37 cellular contexts compared by ENCODE assay signal in genomic region chr9:117214416-117214815, GRCh38.
"Had no signal": no experiment of that assay in that cellular context is flagged by ENCODE, and none has a peak within 500 bp of the region (broad histone marks: within the 10 kb centered on the region; RNA-seq: fewer than 3 reads in every experiment).

No MANE protein-coding gene starts in this region.

- H3K27ac Mint-ChIP-seq: activated CD4-positive, alpha-beta memory T cell treated with anti-CD3 and anti-CD28 coated beads, Interleukin-2, amount 10 ng/mL, durations not matched to agents 7 days and 5 days; activated CD4-positive, alpha-beta T cell treated with anti-CD3 and anti-CD28 coated beads for 36 hours; activated CD4-positive, alpha-beta T cell treated with anti-CD3 and anti-CD28 coated beads, Interleukin-2, amount 10 ng/mL, durations not matched to agents 7 days and 5 days; activated CD8-positive, alpha-beta T cell treated with anti-CD3 and anti-CD28 coated beads, Interleukin-2, amount 10 ng/mL, durations not matched to agents 7 days and 5 days; activated naive CD4-positive, alpha-beta T cell treated with anti-CD3 and anti-CD28 coated beads for 36 hours; activated naive CD4-positive, alpha-beta T cell treated with anti-CD3 and anti-CD28 coated beads, Interleukin-2, amount 50 U/mL, for 72 hours; activated naive CD8-positive, alpha-beta T cell treated with anti-CD3 and anti-CD28 coated beads for 36 hours; activated T-cell treated with anti-CD3 and anti-CD28 coated beads, Interleukin-2, amount 50 U/mL, for 72 hours; activated T-helper 1 cell treated with anti-CD3 and anti-CD28 coated beads, Interleukin-12 subunit alpha, Interleukin-12 subunit beta, Interleukin-2, Interleukin-4 antibody, amounts not matched to agents 30 ng/mL and 10 ng/mL and 1 ng/mL, durations not matched to agents 14 hours and 24 hours and 36 hours; activated T-helper 17 cell treated with anti-CD3 and anti-CD28 coated beads, Interleukin-2, amount 50 U/mL, for 72 hours; brain; T-helper 1 cell treated with Interleukin-12 subunit alpha and Interleukin-12 subunit beta and Interleukin-4 antibody, amounts not matched to agents 30 μg/mL and 1 μg/mL, for 36 hours; T-helper 2 cell treated with Interferon-gamma antibody and Interleukin-4, amounts not matched to agents 5 μg/mL and 100 μg/mL, for 36 hours; WTC11 had no signal

- H3K27me3 Mint-ChIP-seq: activated CD4-positive, alpha-beta memory T cell treated with anti-CD3 and anti-CD28 coated beads, Interleukin-2, amount 10 ng/mL, durations not matched to agents 7 days and 5 days; activated CD4-positive, alpha-beta T cell treated with anti-CD3 and anti-CD28 coated beads for 36 hours; activated CD4-positive, alpha-beta T cell treated with anti-CD3 and anti-CD28 coated beads, Interleukin-2, amount 10 ng/mL, durations not matched to agents 7 days and 5 days; activated naive CD8-positive, alpha-beta T cell treated with anti-CD3 and anti-CD28 coated beads for 36 hours; activated T-helper 17 cell treated with anti-CD3 and anti-CD28 coated beads, Interleukin-2, amount 50 U/mL, for 72 hours had no signal

- DNase-seq: activated CD4-positive, alpha-beta memory T cell treated with anti-CD3 and anti-CD28 coated beads, Interleukin-2, amount 10 ng/mL, durations not matched to agents 7 days and 5 days; activated CD4-positive, alpha-beta T cell treated with anti-CD3 and anti-CD28 coated beads for 1 hour; activated CD4-positive, alpha-beta T cell treated with anti-CD3 and anti-CD28 coated beads for 36 hours; activated CD4-positive, alpha-beta T cell treated with anti-CD3 and anti-CD28 coated beads for 48 hours; activated CD4-positive, alpha-beta T cell treated with anti-CD3 and anti-CD28 coated beads, Interleukin-2, amount 10 ng/mL, durations not matched to agents 7 days and 5 days; activated CD4-positive, alpha-beta T cell treated with anti-CD3 and anti-CD28 coated beads, Interleukin-2, amount 50 U/mL, for 48 hours; activated CD4-positive, CD25-positive, alpha-beta regulatory T cell; activated CD8-positive, alpha-beta memory T cell treated with anti-CD3 and anti-CD28 coated beads, Interleukin-2, amount 50 U/mL, for 4 hours; activated CD8-positive, alpha-beta T cell treated with anti-CD3 and anti-CD28 coated beads, Interleukin-2, amount 10 ng/mL, durations not matched to agents 7 days and 5 days; activated effector memory CD4-positive, alpha-beta T cell treated with anti-CD3 and anti-CD28 coated beads, Interleukin-2, amount 50 U/mL, for 16 hours; activated gamma-delta T cell treated with Interleukin-2 at 50 U/mL for 16 hours; activated naive CD4-positive, alpha-beta T cell; activated naive CD4-positive, alpha-beta T cell treated with anti-CD3 and anti-CD28 coated beads for 36 hours; activated naive CD4-positive, alpha-beta T cell treated with anti-CD3 and anti-CD28 coated beads, Interleukin-2, amount 50 U/mL, for 16 hours; activated naive CD8-positive, alpha-beta T cell treated with anti-CD3 and anti-CD28 coated beads for 36 hours; activated T-cell treated with anti-CD3 and anti-CD28 coated beads for 4 hours; activated T-cell treated with anti-CD3 and anti-CD28 coated beads, Interleukin-2, amount 50 U/mL, for 1 hour; activated T-cell treated with anti-CD3 and anti-CD28 coated beads, Interleukin-2, amount 50 U/mL, for 4 hours; activated T-cell treated with anti-CD3 and anti-CD28 coated beads, Interleukin-2, amount 50 U/mL, for 72 hours; adrenal gland; amniotic stem cell; caudate nucleus; SW 1271; T-helper 1 cell; T-helper 2 cell; T-helper 9 cell; WERI-Rb-1 had no signal

- H3K4me1 ChIP-seq: adrenal gland, ascending aorta had no signal

- H3K36me3 Mint-ChIP-seq: activated naive CD8-positive, alpha-beta T cell treated with anti-CD3 and anti-CD28 coated beads for 36 hours; WTC11 had no signal

- H3K4me1 Mint-ChIP-seq: activated CD4-positive, alpha-beta memory T cell treated with anti-CD3 and anti-CD28 coated beads, Interleukin-2, amount 10 ng/mL, durations not matched to agents 7 days and 5 days; activated CD4-positive, alpha-beta T cell treated with anti-CD3 and anti-CD28 coated beads for 36 hours; activated CD4-positive, alpha-beta T cell treated with anti-CD3 and anti-CD28 coated beads, Interleukin-2, amount 10 ng/mL, durations not matched to agents 7 days and 5 days; activated naive CD8-positive, alpha-beta T cell treated with anti-CD3 and anti-CD28 coated beads for 36 hours; activated T-helper 17 cell treated with anti-CD3 and anti-CD28 coated beads, Interleukin-2, amount 50 U/mL, for 72 hours; brain had no signal

- ATAC-seq: activated CD4-positive, alpha-beta T cell treated with anti-CD3 and anti-CD28 coated beads for 36 hours; activated CD4-positive, CD25-positive, alpha-beta regulatory T cell treated with anti-CD3 and anti-CD28 coated beads, Interleukin-2, amount 50 U/mL, for 24 hours; activated CD8-positive, alpha-beta T cell treated with anti-CD3 and anti-CD28 coated beads, Interleukin-2, amount 10 ng/mL, durations not matched to agents 7 days and 5 days; activated naive CD4-positive, alpha-beta T cell treated with anti-CD3 and anti-CD28 coated beads, Interleukin-2, amount 50 U/mL, for 72 hours; activated T-cell treated with anti-CD3 and anti-CD28 coated beads, Interleukin-2, amount 50 U/mL, for 4 hours; activated T-cell treated with anti-CD3 and anti-CD28 coated beads, Interleukin-2, amount 50 U/mL, for 72 hours; activated T-helper 17 cell treated with anti-CD3 and anti-CD28 coated beads, Interleukin-2, amount 50 U/mL, for 72 hours; WTC11 had no signal

- H3K4me3 ChIP-seq: adrenal gland, ascending aorta, cardiac muscle cell had no signal

- H3K4me3 Mint-ChIP-seq: activated CD4-positive, alpha-beta memory T cell treated with anti-CD3 and anti-CD28 coated beads, Interleukin-2, amount 10 ng/mL, durations not matched to agents 7 days and 5 days; activated CD4-positive, alpha-beta T cell treated with anti-CD3 and anti-CD28 coated beads for 36 hours; activated CD4-positive, alpha-beta T cell treated with anti-CD3 and anti-CD28 coated beads, Interleukin-2, amount 10 ng/mL, durations not matched to agents 7 days and 5 days; activated CD8-positive, alpha-beta T cell treated with anti-CD3 and anti-CD28 coated beads, Interleukin-2, amount 10 ng/mL, durations not matched to agents 7 days and 5 days; activated naive CD4-positive, alpha-beta T cell treated with anti-CD3 and anti-CD28 coated beads for 36 hours; activated naive CD8-positive, alpha-beta T cell treated with anti-CD3 and anti-CD28 coated beads for 36 hours; activated T-cell treated with anti-CD3 and anti-CD28 coated beads, Interleukin-2, amount 50 U/mL, for 4 hours; activated T-cell treated with anti-CD3 and anti-CD28 coated beads, Interleukin-2, amount 50 U/mL, for 72 hours; activated T-helper 1 cell treated with anti-CD3 and anti-CD28 coated beads, Interleukin-12 subunit alpha, Interleukin-12 subunit beta, Interleukin-2, Interleukin-4 antibody, amounts not matched to agents 30 ng/mL and 10 ng/mL and 1 ng/mL, durations not matched to agents 14 hours and 24 hours and 36 hours; activated T-helper 17 cell treated with anti-CD3 and anti-CD28 coated beads, Interleukin-2, amount 50 U/mL, for 72 hours; brain; T-helper 1 cell treated with Interleukin-12 subunit alpha and Interleukin-12 subunit beta and Interleukin-4 antibody, amounts not matched to agents 30 μg/mL and 1 μg/mL, for 36 hours; T-helper 2 cell treated with Interferon-gamma antibody and Interleukin-4, amounts not matched to agents 5 μg/mL and 100 μg/mL, for 36 hours; WTC11 had no signal

- H3K27ac ChIP-seq: adrenal gland, ascending aorta, cardiac muscle cell, WERI-Rb-1 had no signal

- H3K27me3 ChIP-seq: adrenal gland, ascending aorta, cardiac muscle cell had no signal

- H3K36me3 ChIP-seq: adrenal gland, ascending aorta, cardiac muscle cell had no signal
